Comparison of ENCODE assay signal across 28 cellular contexts in genomic region chr10:33986515-33986914, GRCh38.
"Had no signal": no experiment of that assay in that cellular context is flagged by ENCODE, and none has a peak within 500 bp of the region (broad histone marks: within the 10 kb centered on the region; RNA-seq: fewer than 3 reads in every experiment).

No MANE protein-coding gene starts in this region.

- H3K9me3 ChIP-seq: lower lobe of right lung, neutrophil, prostate gland, sigmoid colon, suprapubic skin, thoracic aorta, tibial artery, upper lobe of right lung had no signal

- ATAC-seq: heart right ventricle; left ventricle myocardium superior; lower lobe of right lung; natural killer cell; right cardiac atrium; stimulated activated effector memory CD8-positive, alpha-beta T cell treated with anti-CD3 and anti-CD28 coated beads, Interleukin-12 subunit alpha, Interleukin-12 subunit beta, amount 100 ng/mL, for 72 hours; upper lobe of right lung had no signal

- DNase-seq: heart right ventricle; islet precursor cell; left ventricle myocardium superior; lower lobe of right lung; mammary epithelial cell; mesenchymal stem cell; naive B cell; natural killer cell; nephron progenitor cell; occipital lobe; retina; right cardiac atrium; sigmoid colon; small intestine; spleen; stimulated activated CD4-positive, alpha-beta T cell treated with anti-CD3 and anti-CD28 coated beads, Interleukin-4, amount 100 ng/mL, for 24 hours; stimulated activated naive CD4-positive, alpha-beta T cell; tibial artery; trophoblast cell; upper lobe of right lung had no signal

- H3K9ac ChIP-seq: neural progenitor cell had no signal

- H3K36me3 Mint-ChIP-seq: naive B cell; natural killer cell; stimulated activated effector memory CD8-positive, alpha-beta T cell treated with anti-CD3 and anti-CD28 coated beads, Interleukin-12 subunit alpha, Interleukin-12 subunit beta, amount 100 ng/mL, for 72 hours had no signal

- H3K4me1 Mint-ChIP-seq: naive B cell; natural killer cell; nephron progenitor cell; stimulated activated effector memory CD8-positive, alpha-beta T cell treated with anti-CD3 and anti-CD28 coated beads, Interleukin-12 subunit alpha, Interleukin-12 subunit beta, amount 100 ng/mL, for 72 hours had no signal

- H3K4me1 ChIP-seq: heart right ventricle, lower lobe of right lung, neural progenitor cell, prostate gland, sigmoid colon, spleen, suprapubic skin, tibial artery, upper lobe of right lung had no signal

- H3K36me3 ChIP-seq: heart right ventricle, lower lobe of right lung, neural progenitor cell, neutrophil, prostate gland, sigmoid colon, spleen, suprapubic skin, thoracic aorta, tibial artery, upper lobe of right lung had no signal

- H3K4me3 Mint-ChIP-seq: naive B cell; natural killer cell; nephron progenitor cell; neural progenitor cell; stimulated activated effector memory CD8-positive, alpha-beta T cell treated with anti-CD3 and anti-CD28 coated beads, Interleukin-12 subunit alpha, Interleukin-12 subunit beta, amount 100 ng/mL, for 72 hours; stimulated activated naive CD8-positive, alpha-beta T cell treated with anti-CD3 and anti-CD28 coated beads, Interleukin-15, Interleukin-2, amounts not matched to agents 100 ng/mL and 50 ng/mL, for 24 hours had no signal

- H3K27me3 Mint-ChIP-seq: naive B cell had no signal

- H3K27ac Mint-ChIP-seq: naive B cell; natural killer cell; nephron progenitor cell; neural progenitor cell; stimulated activated effector memory CD8-positive, alpha-beta T cell treated with anti-CD3 and anti-CD28 coated beads, Interleukin-12 subunit alpha, Interleukin-12 subunit beta, amount 100 ng/mL, for 72 hours; stimulated activated naive CD8-positive, alpha-beta T cell treated with anti-CD3 and anti-CD28 coated beads, Interleukin-15, Interleukin-2, amounts not matched to agents 100 ng/mL and 50 ng/mL, for 24 hours had no signal

- H3K27ac ChIP-seq: heart right ventricle, hepatocyte, lower lobe of right lung, neural progenitor cell, neutrophil, prostate gland, sigmoid colon, spleen, suprapubic skin, thoracic aorta, tibial artery, upper lobe of right lung had no signal

- H3K27me3 ChIP-seq: heart right ventricle, hepatocyte, neural progenitor cell, neutrophil, sigmoid colon, spleen, suprapubic skin, tibial artery, upper lobe of right lung had no signal

- H3K4me3 ChIP-seq: heart right ventricle, hepatocyte, lower lobe of right lung, neural progenitor cell, prostate gland, sigmoid colon, spleen, suprapubic skin, thoracic aorta, tibial artery, upper lobe of right lung had no signal
